8 cellular contexts compared by ENCODE assay signal in the genomic region with DNA sequence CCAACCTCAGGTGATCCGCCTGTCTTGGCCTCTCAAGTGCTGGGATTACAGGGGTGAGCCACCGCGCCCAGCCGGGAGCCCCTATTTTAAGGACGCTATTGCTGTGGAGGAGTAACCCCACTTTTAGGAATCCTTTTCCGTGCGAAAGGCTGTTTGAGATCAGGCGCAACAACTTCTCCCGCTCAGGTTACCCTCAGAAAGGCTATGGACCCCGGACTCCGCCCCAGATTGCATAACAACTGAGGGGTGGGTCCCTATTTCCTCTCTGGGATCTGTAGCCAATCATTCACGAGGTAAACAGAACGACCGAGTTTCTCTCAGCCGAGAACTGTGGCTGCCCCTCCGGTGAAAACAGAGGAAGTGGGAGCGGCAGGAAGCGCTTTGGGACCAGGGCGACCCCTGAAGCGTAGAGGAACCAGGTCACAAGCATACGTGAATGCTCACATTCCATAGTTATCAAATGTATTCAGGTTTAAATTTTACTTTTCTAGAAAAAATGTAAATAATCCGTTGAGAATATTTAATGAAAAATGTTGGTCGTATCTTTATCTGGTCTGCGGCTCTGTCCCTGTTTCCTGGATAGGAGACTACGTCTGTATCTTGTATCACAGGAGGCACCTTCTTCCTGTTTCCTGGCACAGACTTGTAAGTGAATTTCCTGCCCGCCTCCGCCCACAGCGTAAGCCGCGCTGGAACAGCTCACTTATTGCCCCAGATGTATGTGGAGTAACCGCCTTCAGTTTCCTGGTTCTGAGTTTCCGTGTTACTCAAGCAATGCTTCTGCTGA. TPM values are rescaled to one million over a fixed set of nuclear protein-coding genes. Genes with fewer than 3 reads are reported as not detected.
DNase-seq lines count a peak whose midpoint lies in the region; ATAC-seq, FAIRE-seq and TF ChIP-seq lines count a peak whose summit lies in the region.

No MANE protein-coding gene starts in this region.

- CTCF ChIA-PET in activated B cell treated with CpG ODN at 0.5 μM for 24 hours (lab: Charles Lee), result interaction anchor here (0.7 to 3.1 kb wide), 7 partner anchors 15 to 34 kb away, joined by 3 to 13 read pairs (median 3); no protein-coding TSS in a partner anchor

- H3K27me3 ChIP-seq in bronchial epithelial cell (ENCODE audit: control insufficient read depth, insufficient read depth, low read length) (no peaks in the 10 kb centered on the region), iPS-20b (ENCODE audit: insufficient read depth, low read length) (no peaks in the 10 kb centered on the region), skeletal muscle satellite cell (ENCODE audit: control insufficient read depth, insufficient read depth, low read length) (no peaks in the 10 kb centered on the region)

- H3K36me3 Mint-ChIP-seq in activated B cell treated with CpG ODN at 0.5 μM for 24 hours (ENCODE audit: low read depth), result peaks cover 1% of the 10 kb centered on the region

- no peaks in the 10 kb centered on the region for H3K9me3 ChIP-seq in iPS-20b (ENCODE audit: insufficient read depth, low read depth, low read length)
- no peaks in the 10 kb centered on the region for H3K9me3 ChIP-seq in skeletal muscle satellite cell (replicated peaks; ENCODE audit: low read length)

- H3K27me3 Mint-ChIP-seq in activated B cell treated with CpG ODN at 0.5 μM for 24 hours, result no peaks in the 10 kb centered on the region

- H3K4me1 Mint-ChIP-seq in activated B cell treated with CpG ODN at 0.5 μM for 24 hours, result peaks cover 71% of the 10 kb centered on the region

- DNase-seq in GM12865 (ENCODE audit: low read depth) (peak; percentile 98), NCI-H146 treated with DMSO at 0.1 percent for 48 hours (lab: John Stamatoyannopoulos, UW; ENCODE audit: unreplicated experiment) (peak; percentile 25), activated B cell treated with CpG ODN at 0.5 μM for 24 hours (peak; percentile 69), bronchial epithelial cell (ENCODE audit: low read depth) (peak; percentile 98), NCI-H128 (lab: John Stamatoyannopoulos, UW; ENCODE audit: unreplicated experiment) (no peak)

- FAIRE-seq in bronchial epithelial cell (lab: Jason Lieb, UNC), result no peak

- H3K27ac Mint-ChIP-seq in activated B cell treated with CpG ODN at 0.5 μM for 24 hours, result peak overlapping the region; percentile 97

- peak; percentile 66 for ATAC-seq in HG02588 (IDR thresholded peaks at IDR 0.05; ENCODE audit: unreplicated experiment)
- peak; percentile 82 for ATAC-seq in activated B cell treated with CpG ODN at 0.5 μM for 24 hours (ENCODE audit: low read depth)

- H3K4me1 ChIP-seq in iPS-20b (ENCODE audit: insufficient read depth, low read length) (peaks cover 9% of the 10 kb centered on the region; the same call in 1 of the 2 replicates), skeletal muscle satellite cell (ENCODE audit: control insufficient read depth, insufficient read depth, low read length) (peaks cover 10% of the 10 kb centered on the region)

- peak overlapping the region; percentile 72; the same call in 1 of the 2 replicates for H3K9ac ChIP-seq in iPS-20b (ENCODE audit: low read depth, low read length)
- peak overlapping the region; percentile 96 for H3K9ac ChIP-seq in skeletal muscle satellite cell (ENCODE audit: low read depth, low read length)

- POLR2A ChIA-PET in activated B cell treated with CpG ODN at 0.5 μM for 24 hours (lab: Charles Lee), result interaction anchor here (0.5 to 13.0 kb wide), 22 partner anchors 8 to 1592 kb away, joined by 3 to 352 read pairs (median 5); partner anchors contain the start of genes ABCF1, MDC1 and TRIM27

- H3K27ac ChIP-seq in iPS-20b (ENCODE audit: low read length), result no peak overlapping the region

- TF ChIP-seq CTCF in GM12865 (IDR thresholded peaks at IDR 0.05; ENCODE audit: insufficient read depth, low read depth, low read length, missing control alignments) (no peak), activated B cell treated with CpG ODN at 0.5 μM for 24 hours (IDR thresholded peaks at IDR 0.05) (no peak), bronchial epithelial cell (IDR thresholded peaks at IDR 0.05; ENCODE audit: insufficient read depth, low read length, severe bottlenecking) (no peak)

- no peaks in the 10 kb centered on the region for H3K36me3 ChIP-seq in bronchial epithelial cell (ENCODE audit: control insufficient read depth, insufficient read depth, low read length)
- H3K36me3 ChIP-seq in iPS-20b (ENCODE audit: insufficient read depth, low read depth, low read length), result no peaks in the 10 kb centered on the region
- H3K36me3 ChIP-seq in skeletal muscle satellite cell (ENCODE audit: insufficient read depth, low read length), result no peaks in the 10 kb centered on the region

- H3K9me3 Mint-ChIP-seq in activated B cell treated with CpG ODN at 0.5 μM for 24 hours, result peaks cover 2% of the 10 kb centered on the region

- peak overlapping the region; percentile 97 for H3K4me2 ChIP-seq in skeletal muscle satellite cell (ENCODE audit: low read length)

- intact Hi-C loops in activated B cell treated with CpG ODN at 0.5 μM for 24 hours (cut with micrococcal nuclease), result loop anchor here (1.0 kb wide), 4 partner anchors 8 to 101 kb away; partner anchors contain the start of genes HLA-E, MRPS18B and PPP1R10

- peak overlapping the region; percentile 87 for H3K4me3 Mint-ChIP-seq in activated B cell treated with CpG ODN at 0.5 μM for 24 hours

- H3K4me3 ChIP-seq in GM12865 (ENCODE audit: low read depth, low read length), result peak overlapping the region; percentile 79
- peak overlapping the region; percentile 37 for H3K4me3 ChIP-seq in bronchial epithelial cell (ENCODE audit: low read depth, low read length)
- H3K4me3 ChIP-seq in iPS-20b (ENCODE audit: low read length), result peak overlapping the region; percentile 71
- H3K4me3 ChIP-seq in skeletal muscle satellite cell (ENCODE audit: low read length), result peak overlapping the region; percentile 78

RNA-seq across cellular contexts. Expression of gene HLA-E, which starts 26.9 kb away (rescaled TPM):
- 737 and 740 TPM in 2 replicates for total RNA-seq in activated B cell treated with CpG ODN at 0.5 μM for 24 hours
- 215 and 232 TPM in 2 replicates for total RNA-seq in bronchial epithelial cell
- 110 and 115 TPM in 2 replicates for total RNA-seq in skeletal muscle satellite cell (2012; rRNA removed)

RNA-seq across cellular contexts. Expression of gene GNL1, which starts 40.1 kb away (rescaled TPM):
- total RNA-seq in activated B cell treated with CpG ODN at 0.5 μM for 24 hours (67.2 and 67.4 TPM in 2 replicates), bronchial epithelial cell (21.9 and 35.2 TPM in 2 replicates)
- total RNA-seq in skeletal muscle satellite cell (2012; rRNA removed), result 35.4 and 41.1 TPM in 2 replicates

RNA-seq across cellular contexts. Expression of gene PRR3, which starts 40.9 kb away (rescaled TPM):
- total RNA-seq in activated B cell treated with CpG ODN at 0.5 μM for 24 hours (24.1 and 29.5 TPM in 2 replicates), bronchial epithelial cell (1.9 and 2.1 TPM in 2 replicates)
- total RNA-seq in skeletal muscle satellite cell (2012; rRNA removed), result 3.9 and 10.4 TPM in 2 replicates

RNA-seq across cellular contexts. Expression of gene ABCF1, which starts 55.1 kb away (rescaled TPM):
- total RNA-seq in activated B cell treated with CpG ODN at 0.5 μM for 24 hours (93.7 and 94.5 TPM in 2 replicates), bronchial epithelial cell (31.9 and 35.1 TPM in 2 replicates)
- total RNA-seq in skeletal muscle satellite cell (2012; rRNA removed), result 34.5 and 34.7 TPM in 2 replicates
